ENCODE assay signal across 33 cellular contexts in the genomic region with DNA sequence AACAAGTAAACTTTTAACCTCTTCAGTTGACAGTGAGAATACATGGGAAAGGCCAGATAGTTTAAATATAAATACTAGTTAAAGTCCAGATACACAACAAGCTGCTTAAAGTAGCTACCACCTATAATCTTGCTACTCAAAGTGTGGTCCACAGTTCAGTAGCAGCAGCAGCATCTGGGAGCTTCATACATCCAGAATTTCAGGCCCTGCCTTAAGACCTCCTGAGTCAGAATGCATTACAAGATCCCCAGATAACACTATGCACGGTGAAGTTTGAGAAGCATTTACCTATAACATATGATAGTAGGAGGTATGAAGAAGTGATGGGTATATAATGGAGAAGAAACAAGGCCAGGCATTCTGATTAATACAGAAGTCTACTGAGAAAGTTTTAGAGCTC.
DNase-seq lines count a peak whose midpoint lies in the region; ATAC-seq and TF ChIP-seq lines count a peak whose summit lies in the region.
"Had no signal": no experiment of that assay in that cellular context is flagged by ENCODE, and none has a peak within 500 bp of the region (broad histone marks: within the 10 kb centered on the region; RNA-seq: fewer than 3 reads in every experiment).

No MANE protein-coding gene starts in this region.

- no peaks in the 10 kb centered on the region for H3K36me3 ChIP-seq in SJSA1
- H3K36me3 ChIP-seq in osteoblast (ENCODE audit: insufficient read depth, low read length), result no peaks in the 10 kb centered on the region
- no peaks in the 10 kb centered on the region for H3K36me3 ChIP-seq in BE2C
- peaks cover 24% of the 10 kb centered on the region for H3K36me3 ChIP-seq in neural progenitor cell
- H3K36me3 ChIP-seq: heart right ventricle, right lobe of liver, vagina, WERI-Rb-1 had no signal

- no peaks in the 10 kb centered on the region for H3K27me3 Mint-ChIP-seq in Calu3 (ENCODE audit: unreplicated experiment)
- H3K27me3 Mint-ChIP-seq in neural progenitor cell (ENCODE audit: insufficient read depth, low read depth), result no peaks in the 10 kb centered on the region
- H3K27me3 Mint-ChIP-seq: progenitor cell of endocrine pancreas had no signal

- TF ChIP-seq CTCF in Calu3 (IDR thresholded peaks at IDR 0.05; ENCODE audit: unreplicated experiment), result no peak
- no peak for TF ChIP-seq CTCF in coronary artery (IDR thresholded peaks at IDR 0.05)
- TF ChIP-seq CTCF in osteoblast (IDR thresholded peaks at IDR 0.05; ENCODE audit: extremely low read depth, low read depth, low read length), result no peak
- TF ChIP-seq CTCF in BE2C (IDR thresholded peaks at IDR 0.05; ENCODE audit: low read depth, low read length), result no peak
- no peak for TF ChIP-seq CTCF in neural progenitor cell (IDR thresholded peaks at IDR 0.05)

- H3K27ac Mint-ChIP-seq in Calu3 (ENCODE audit: unreplicated experiment), result peak overlapping the region; percentile 67
- H3K27ac Mint-ChIP-seq in activated naive CD4-positive, alpha-beta T cell treated with anti-CD3 and anti-CD28 coated beads, Interleukin-2, amount 50 U/mL, for 72 hours, result no peak overlapping the region
- no peak overlapping the region for H3K27ac Mint-ChIP-seq in neural progenitor cell
- H3K27ac Mint-ChIP-seq: activated naive CD8-positive, alpha-beta T cell treated with anti-CD3 and anti-CD28 coated beads, Interleukin-2, amount 10 ng/mL, durations not matched to agents 7 days and 5 days; CD4-positive, alpha-beta memory T cell; IgD-negative memory B cell; progenitor cell of endocrine pancreas; stimulated activated memory B cell treated with anti-CD40 and anti-IgM and Interleukin-4, amounts not matched to agents 10 μg/mL and 1 μg/mL and 100 μg/mL, for 72 hours had no signal

- H3K9ac ChIP-seq in neural progenitor cell, result no peak overlapping the region

- no peak overlapping the region for H3K4me3 ChIP-seq in SJSA1
- no peak overlapping the region for H3K4me3 ChIP-seq in coronary artery
- H3K4me3 ChIP-seq in osteoblast (ENCODE audit: insufficient read depth, low read length), result no peak overlapping the region
- no peak overlapping the region for H3K4me3 ChIP-seq in BE2C (ENCODE audit: low read depth, low read length)
- H3K4me3 ChIP-seq in neural progenitor cell, result no peak overlapping the region
- H3K4me3 ChIP-seq: heart right ventricle, right lobe of liver, vagina had no signal

- H3F3A ChIP-seq in neural progenitor cell (ENCODE audit: low read depth), result peaks cover 17% of the 10 kb centered on the region

- TSS peak; percentile 78 for BruUV-seq in Calu3 (replicated peaks; lab: Mats Ljungman, UMichigan)

- DNase-seq in Calu3 (no peak), SJSA1 (ENCODE audit: low read depth in 1 of 2, low spot score in 2 of 2) (no peak), coronary artery (ENCODE audit: low spot score) (no peak), osteoblast (ENCODE audit: insufficient read length, low spot score, missing footprints) (no peak), BE2C (no peak), RKO (ENCODE audit: low spot score) (no peak), neural progenitor cell (ENCODE audit: low spot score) (no peak)
- DNase-seq in activated naive CD4-positive, alpha-beta T cell treated with anti-CD3 and anti-CD28 coated beads, Interleukin-2, amount 50 U/mL, for 72 hours (ENCODE audit: low spot score in 2 of 2), result no peak
- DNase-seq: activated CD4-positive, alpha-beta T cell treated with anti-CD3 and anti-CD28 coated beads for 48 hours; activated effector memory CD4-positive, alpha-beta T cell treated with anti-CD3 and anti-CD28 coated beads, Interleukin-2, amount 50 U/mL, for 16 hours; activated naive CD8-positive, alpha-beta T cell treated with anti-CD3 and anti-CD28 coated beads, Interleukin-2, amount 10 ng/mL, durations not matched to agents 7 days and 5 days; activated T-cell treated with anti-CD3 and anti-CD28 coated beads, Interleukin-2, amount 50 U/mL, for 1 hour; AML-193; CD4-positive, alpha-beta memory T cell; DMS 273 treated with DMSO at 0.1 percent for 48 hours; effector CD8-positive, alpha-beta T cell; erythroblast; GOT3; heart right ventricle; left colon; NCI-H1105; NCI-H2029; NCI-H345; NCI-H748 treated with DMSO at 0.1 percent for 48 hours; right lobe of liver; stimulated activated CD4-positive, alpha-beta T cell treated with anti-CD3 and anti-CD28 coated beads, Interleukin-4, amount 100 ng/mL, for 4 hours; T1000; WERI-Rb-1 had no signal

- H3K9me3 ChIP-seq in SJSA1 (replicated peaks) (no peaks in the 10 kb centered on the region), osteoblast (ENCODE audit: low read depth, low read length) (no peaks in the 10 kb centered on the region), BE2C (no peaks in the 10 kb centered on the region), neural progenitor cell (ENCODE audit: low read depth) (no peaks in the 10 kb centered on the region)
- H3K9me3 ChIP-seq: heart right ventricle, right lobe of liver, vagina had no signal

- H3K9me3 Mint-ChIP-seq in Calu3 (ENCODE audit: low read depth, unreplicated experiment), result no peaks in the 10 kb centered on the region
- H3K9me3 Mint-ChIP-seq in activated naive CD4-positive, alpha-beta T cell treated with anti-CD3 and anti-CD28 coated beads, Interleukin-2, amount 50 U/mL, for 72 hours, result peaks cover 0 to 3% of the 10 kb centered on the region in 2 donors
- no peaks in the 10 kb centered on the region for H3K9me3 Mint-ChIP-seq in neural progenitor cell
- H3K9me3 Mint-ChIP-seq: activated naive CD8-positive, alpha-beta T cell treated with anti-CD3 and anti-CD28 coated beads, Interleukin-2, amount 10 ng/mL, durations not matched to agents 7 days and 5 days; brain; IgD-negative memory B cell; stimulated activated memory B cell treated with anti-CD40 and anti-IgM and Interleukin-4, amounts not matched to agents 10 μg/mL and 1 μg/mL and 100 μg/mL, for 72 hours had no signal

- H3K27ac ChIP-seq in SJSA1 (peak overlapping the region; percentile 78), coronary artery (peak overlapping the region; percentile 32 to 68), osteoblast (ENCODE audit: low read depth, low read length) (peak overlapping the region; percentile 43), neural progenitor cell (no peak overlapping the region)
- H3K27ac ChIP-seq: heart right ventricle, right lobe of liver, vagina, WERI-Rb-1 had no signal

- H3K4me1 Mint-ChIP-seq in Calu3 (ENCODE audit: low read depth, unreplicated experiment), result peaks cover 79% of the 10 kb centered on the region
- peaks cover 10% of the 10 kb centered on the region for H3K4me1 Mint-ChIP-seq in neural progenitor cell
- H3K4me1 Mint-ChIP-seq: stimulated activated memory B cell treated with anti-CD40 and anti-IgM and Interleukin-4, amounts not matched to agents 10 μg/mL and 1 μg/mL and 100 μg/mL, for 72 hours had no signal

- no peaks in the 10 kb centered on the region for H3K79me2 ChIP-seq in osteoblast (ENCODE audit: insufficient read depth, low read length)
- H3K79me2 ChIP-seq in neural progenitor cell (ENCODE audit: low read depth), result peaks cover 95% of the 10 kb centered on the region

- H3K27me3 ChIP-seq in SJSA1 (replicated peaks) (no peaks in the 10 kb centered on the region), osteoblast (ENCODE audit: insufficient read depth, low read length) (no peaks in the 10 kb centered on the region), BE2C (no peaks in the 10 kb centered on the region), neural progenitor cell (no peaks in the 10 kb centered on the region)
- H3K27me3 ChIP-seq: heart right ventricle, right lobe of liver, vagina had no signal

- ATAC-seq in activated naive CD4-positive, alpha-beta T cell treated with anti-CD3 and anti-CD28 coated beads, Interleukin-2, amount 50 U/mL, for 72 hours, result no peak
- ATAC-seq: heart right ventricle; left colon; right lobe of liver; stimulated activated memory B cell treated with anti-CD40 and anti-IgM and Interleukin-4, amounts not matched to agents 10 μg/mL and 1 μg/mL and 100 μg/mL, for 72 hours had no signal

- H3K4me1 ChIP-seq in SJSA1 (replicated peaks) (peaks cover 35% of the 10 kb centered on the region), osteoblast (ENCODE audit: insufficient read depth, low read length) (peaks cover 27% of the 10 kb centered on the region), BE2C (peaks cover 40% of the 10 kb centered on the region), neural progenitor cell (no peaks in the 10 kb centered on the region)
- H3K4me1 ChIP-seq: right lobe of liver had no signal

- intact Hi-C loops in Calu3 (cut with micrococcal nuclease; ENCODE audit: unreplicated experiment), result no loop called here

- H3K36me3 Mint-ChIP-seq in Calu3 (ENCODE audit: insufficient read depth, unreplicated experiment) (peaks cover 57% of the 10 kb centered on the region), neural progenitor cell (peaks cover 30% of the 10 kb centered on the region)
- no peaks in the 10 kb centered on the region for H3K36me3 Mint-ChIP-seq in activated naive CD4-positive, alpha-beta T cell treated with anti-CD3 and anti-CD28 coated beads, Interleukin-2, amount 50 U/mL, for 72 hours
- H3K36me3 Mint-ChIP-seq: activated naive CD8-positive, alpha-beta T cell treated with anti-CD3 and anti-CD28 coated beads, Interleukin-2, amount 10 ng/mL, durations not matched to agents 7 days and 5 days; CD4-positive, alpha-beta memory T cell; IgD-negative memory B cell; stimulated activated memory B cell treated with anti-CD40 and anti-IgM and Interleukin-4, amounts not matched to agents 10 μg/mL and 1 μg/mL and 100 μg/mL, for 72 hours had no signal

- H3K4me2 ChIP-seq in osteoblast (ENCODE audit: insufficient read depth, low read length), result peak overlapping the region; percentile 51
- no peak overlapping the region for H3K4me2 ChIP-seq in neural progenitor cell

- no peak overlapping the region for H2AFZ ChIP-seq in osteoblast (ENCODE audit: low read length)
- H2AFZ ChIP-seq in neural progenitor cell (replicated peaks), result no peak overlapping the region

- no peak overlapping the region for H3K4me3 Mint-ChIP-seq in Calu3 (ENCODE audit: low read depth, unreplicated experiment)
- no peak overlapping the region for H3K4me3 Mint-ChIP-seq in neural progenitor cell
- H3K4me3 Mint-ChIP-seq: activated naive CD8-positive, alpha-beta T cell treated with anti-CD3 and anti-CD28 coated beads, Interleukin-2, amount 10 ng/mL, durations not matched to agents 7 days and 5 days; brain; CD4-positive, alpha-beta memory T cell; IgD-negative memory B cell; stimulated activated memory B cell treated with anti-CD40 and anti-IgM and Interleukin-4, amounts not matched to agents 10 μg/mL and 1 μg/mL and 100 μg/mL, for 72 hours had no signal

- H4K20me1 ChIP-seq in osteoblast (ENCODE audit: insufficient read depth, low read length) (no peaks in the 10 kb centered on the region), neural progenitor cell (ENCODE audit: low read depth) (peaks cover 99% of the 10 kb centered on the region)

- CTCF ChIA-PET in Calu3 (lab: Charles Lee), result interaction anchor here (1.1 to 1.7 kb wide), 9 partner anchors 9 to 146 kb away, joined by 3 to 17 read pairs (median 3); no protein-coding TSS in a partner anchor
